1 cellular context compared by ENCODE assay signal in genomic region chr7:139360948-139361307, GRCh38.
TF ChIP-seq lines count a peak whose summit lies in the region.

No MANE protein-coding gene starts in this region.

TF ChIP-seq in K562, 482 proteins besides CTCF, POLR2A, EP300 and RAD21 (continued from another document):
- TF ChIP-seq REST (CRISPR knock-in tag; IDR thresholded peaks at IDR 0.05; ENCODE audit: low read depth) (no peak), ZNF584 (CRISPR knock-in tag; IDR thresholded peaks at IDR 0.05; ENCODE audit: low read depth) (no peak), ZKSCAN3 (CRISPR knock-in tag; IDR thresholded peaks at IDR 0.05) (no peak), PTTG1 (tag; IDR thresholded peaks at IDR 0.05; ENCODE audit: low read depth) (no peak), CEBPG (CRISPR knock-in tag; IDR thresholded peaks at IDR 0.05) (no peak), CEBPG (tag; conservative IDR thresholded peaks at IDR 0.05 in 1 of 2, IDR thresholded peaks at IDR 0.05 in 1 of 2) (peak in 1 of 2 experiments; percentile 72; a peak in 3 of 4 replicates), STAT6 (CRISPR knock-in tag; IDR thresholded peaks at IDR 0.05) (no peak), PHF8 (IDR thresholded peaks at IDR 0.05; ENCODE audit: borderline replicate concordance, low read length) (no peak), ILF3 (IDR thresholded peaks at IDR 0.05; ENCODE audit: borderline replicate concordance) (no peak), CHD4 (IDR thresholded peaks at IDR 0.05; ENCODE audit: insufficient read depth, insufficient replicate concordance, low read depth, low read length, poor library complexity, severe bottlenecking) (no peak), ZNF384 (IDR thresholded peaks at IDR 0.05; ENCODE audit: low read depth, low read length) (no peak), ZNF766 (CRISPR knock-in tag; conservative IDR thresholded peaks at IDR 0.05) (0 out of 2 replicates have a peak, but pooled peaks have one; percentile 10), ZNF395 (CRISPR knock-in tag; IDR thresholded peaks at IDR 0.05) (no peak), GTF2E2 (tag; IDR thresholded peaks at IDR 0.05) (0 out of 2 replicates have a peak, but pooled peaks have one; percentile 4), CBX5 (IDR thresholded peaks at IDR 0.05; ENCODE audit: borderline replicate concordance, low read depth) (no peak), E2F8 (IDR thresholded peaks at IDR 0.05; ENCODE audit: low read depth, partially characterized antibody) (no peak), ZNF253 (CRISPR knock-in tag; conservative IDR thresholded peaks at IDR 0.05) (0 out of 2 replicates have a peak, but pooled peaks have one; percentile 40), ZNF561 (CRISPR knock-in tag; conservative IDR thresholded peaks at IDR 0.05) (no peak), ERF (CRISPR knock-in tag; IDR thresholded peaks at IDR 0.05) (no peak), GABPB2 (CRISPR knock-in tag; conservative IDR thresholded peaks at IDR 0.05) (no peak), ARNT (IDR thresholded peaks at IDR 0.05) (no peak), DIDO1 (tag; IDR thresholded peaks at IDR 0.05; ENCODE audit: low read depth) (no peak), ZNF311 (CRISPR knock-in tag; IDR thresholded peaks at IDR 0.05) (no peak), RFX5 (IDR thresholded peaks at IDR 0.05; ENCODE audit: low read depth, low read length) (no peak), KLF6 (CRISPR knock-in tag; IDR thresholded peaks at IDR 0.05; ENCODE audit: borderline replicate concordance) (no peak)
